Comparison of ENCODE assay signal across 18 cellular contexts in the genomic region with DNA sequence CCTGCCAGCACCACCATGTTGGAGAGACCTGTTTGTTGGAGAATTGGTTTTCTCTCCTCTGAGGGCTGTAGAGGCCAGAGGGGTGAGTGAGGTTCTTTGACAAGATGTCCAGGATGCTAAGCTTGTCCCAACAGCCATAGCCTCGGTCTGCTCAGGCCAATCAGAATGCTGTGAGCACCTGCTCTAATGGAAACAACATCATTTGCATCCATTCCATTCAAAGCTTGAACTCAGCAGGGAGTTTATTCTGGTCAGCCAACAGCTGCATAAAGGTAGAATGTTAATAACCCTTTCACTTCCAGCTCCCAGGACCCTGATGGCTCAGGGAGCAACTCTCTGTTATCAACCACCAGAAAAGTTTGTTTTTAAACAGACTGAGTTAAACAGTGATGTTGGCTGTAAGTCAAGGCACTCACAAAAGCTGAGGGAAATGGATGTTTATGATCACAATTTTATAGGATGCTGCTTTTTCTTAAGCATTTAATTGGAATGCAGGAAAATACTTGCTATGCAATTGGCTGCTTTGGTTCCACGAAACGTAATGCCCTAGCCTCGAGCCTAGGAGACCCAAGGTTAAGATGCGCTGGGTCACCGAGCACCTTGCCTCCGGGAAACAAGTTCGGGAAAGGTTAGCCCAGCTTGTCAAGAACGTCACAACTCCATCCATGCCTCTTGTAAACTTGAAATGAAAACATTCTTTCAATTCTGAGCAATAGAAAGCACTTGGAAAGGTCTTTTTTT.
DNase-seq lines count a peak whose midpoint lies in the region; ATAC-seq and TF ChIP-seq lines count a peak whose summit lies in the region.
"Had no signal": no experiment of that assay in that cellular context is flagged by ENCODE, and none has a peak within 500 bp of the region (broad histone marks: within the 10 kb centered on the region; RNA-seq: fewer than 3 reads in every experiment).

No MANE protein-coding gene starts in this region.

- no peak overlapping the region for H2BK120ac ChIP-seq in H9 (ENCODE audit: low read depth, low read length, poor library complexity, severe bottlenecking)

- ATAC-seq in activated T-helper 17 cell treated with anti-CD3 and anti-CD28 coated beads, Interleukin-2, amount 50 U/mL, for 72 hours (replicated peaks): no peak
- ATAC-seq in naive thymus-derived CD8-positive, alpha-beta T cell: no peak
- no peak for ATAC-seq in GM21825 (IDR thresholded peaks at IDR 0.05; ENCODE audit: unreplicated experiment)

- H2BK12ac ChIP-seq in H9 (ENCODE audit: insufficient read length, low read depth, low read length): no peak overlapping the region

- H3K9ac ChIP-seq in H9 (ENCODE audit: extremely low read depth, insufficient read length, low read length): no peak overlapping the region

- intact Hi-C loops in MCF 10A (cut with micrococcal nuclease): no loop called here

- no peaks in the 10 kb centered on the region for H3K23me2 ChIP-seq in H9 (ENCODE audit: insufficient read length, low read depth, low read length, poor library complexity, severe bottlenecking)

- H3K79me2 ChIP-seq in H9 (ENCODE audit: insufficient read depth, low read length): no peaks in the 10 kb centered on the region

- H3K27ac ChIP-seq in H9 (ENCODE audit: insufficient read length, low read depth, low read length): no peak overlapping the region
- H3K27ac ChIP-seq: 22Rv1, SJSA1, tibial nerve had no signal

- WGBS in H9 (ENCODE audit: extremely low coverage, insufficient read length, low lambda C conversion rate): no CpG with 5 or more reads among the region's 9 CpGs

- no peaks in the 10 kb centered on the region for H3K9me3 ChIP-seq in H9 (ENCODE audit: control insufficient read depth, low read depth, low read length)
- H3K9me3 ChIP-seq: SJSA1, tibial nerve had no signal

- no peak overlapping the region for H3K23ac ChIP-seq in H9 (ENCODE audit: insufficient read length, low read depth, low read length)

- peaks cover 8% of the 10 kb centered on the region for H3K27me3 Mint-ChIP-seq in H9 (ENCODE audit: low read depth)
- H3K27me3 Mint-ChIP-seq in activated T-helper 17 cell treated with anti-CD3 and anti-CD28 coated beads, Interleukin-2, amount 50 U/mL, for 72 hours: no peaks in the 10 kb centered on the region
- H3K27me3 Mint-ChIP-seq in naive thymus-derived CD8-positive, alpha-beta T cell: no peaks in the 10 kb centered on the region
- H3K27me3 Mint-ChIP-seq in MCF 10A (ENCODE audit: insufficient read depth, unreplicated experiment): peaks cover 10% of the 10 kb centered on the region
- H3K27me3 Mint-ChIP-seq: activated CD4-positive, alpha-beta T cell treated with anti-CD3 and anti-CD28 coated beads, Interleukin-2, amount 10 ng/mL, durations not matched to agents 7 days and 5 days had no signal

- H3K27ac Mint-ChIP-seq in H9: peak overlapping the region in 1 of 3 experiments; percentile 82; a peak in 2 of 7 replicates
- H3K27ac Mint-ChIP-seq in activated T-helper 17 cell treated with anti-CD3 and anti-CD28 coated beads, Interleukin-2, amount 50 U/mL, for 72 hours: peak overlapping the region; percentile 42
- peak overlapping the region in 7 of 10 donors; percentile 4 to 89 (median 50) for H3K27ac Mint-ChIP-seq in naive thymus-derived CD8-positive, alpha-beta T cell
- no peak overlapping the region for H3K27ac Mint-ChIP-seq in MCF 10A (ENCODE audit: low read depth, unreplicated experiment)
- H3K27ac Mint-ChIP-seq: CD14-positive monocyte had no signal

- peaks cover 43 to 52% of the 10 kb centered on the region in 2 experiments for H3K4me1 Mint-ChIP-seq in H9
- H3K4me1 Mint-ChIP-seq in activated T-helper 17 cell treated with anti-CD3 and anti-CD28 coated beads, Interleukin-2, amount 50 U/mL, for 72 hours: peaks cover 42% of the 10 kb centered on the region
- peaks cover 0 to 49% (median 10%) of the 10 kb centered on the region in 4 donors for H3K4me1 Mint-ChIP-seq in naive thymus-derived CD8-positive, alpha-beta T cell
- H3K4me1 Mint-ChIP-seq in MCF 10A (ENCODE audit: insufficient read depth, unreplicated experiment): no peaks in the 10 kb centered on the region
- H3K4me1 Mint-ChIP-seq: CD14-positive monocyte had no signal

- POLR2A ChIA-PET in naive thymus-derived CD8-positive, alpha-beta T cell (lab: Charles Lee): interaction anchor here (0.6 kb wide), 1 partner anchor 1384 kb away, joined by 5 read pairs; no protein-coding TSS in a partner anchor
- POLR2A ChIA-PET in MCF 10A (lab: Yijun Ruan, JAX): interaction anchor here (1.0 to 2.5 kb wide), 2 partner anchors 208 to 223 kb away, joined by 3 to 16 read pairs; no protein-coding TSS in a partner anchor

- H3K4me3 Mint-ChIP-seq in H9 (peak overlapping the region in 1 of 2 experiments; percentile 65; a peak in 3 of 5 replicates), MCF 10A (ENCODE audit: unreplicated experiment) (no peak overlapping the region)
- peak overlapping the region; percentile 56 for H3K4me3 Mint-ChIP-seq in activated T-helper 17 cell treated with anti-CD3 and anti-CD28 coated beads, Interleukin-2, amount 50 U/mL, for 72 hours
- H3K4me3 Mint-ChIP-seq in naive thymus-derived CD8-positive, alpha-beta T cell: no peak overlapping the region
- H3K4me3 Mint-ChIP-seq: activated CD4-positive, alpha-beta T cell treated with anti-CD3 and anti-CD28 coated beads, Interleukin-2, amount 10 ng/mL, durations not matched to agents 7 days and 5 days; CD14-positive monocyte had no signal

- no peak overlapping the region for H2BK5ac ChIP-seq in H9 (ENCODE audit: insufficient read length, low read length)

- H3K36me3 Mint-ChIP-seq in H9 (ENCODE audit: insufficient read depth in 1 of 3, low read depth in 3 of 3): peaks cover 0 to 2% (median 0%) of the 10 kb centered on the region in 3 experiments; a peak in 1 of 7 replicates
- H3K36me3 Mint-ChIP-seq in activated T-helper 17 cell treated with anti-CD3 and anti-CD28 coated beads, Interleukin-2, amount 50 U/mL, for 72 hours (ENCODE audit: low read depth): peaks cover 82% of the 10 kb centered on the region
- peaks cover 0 to 49% (median 9%) of the 10 kb centered on the region in 3 donors for H3K36me3 Mint-ChIP-seq in naive thymus-derived CD8-positive, alpha-beta T cell
- H3K36me3 Mint-ChIP-seq in MCF 10A (ENCODE audit: insufficient read depth, unreplicated experiment): no peaks in the 10 kb centered on the region
- H3K36me3 Mint-ChIP-seq: CD14-positive monocyte had no signal

- H3K14ac ChIP-seq in H9 (ENCODE audit: insufficient read depth, low read length): no peak overlapping the region

- H3K79me1 ChIP-seq in H9 (ENCODE audit: insufficient read depth, low read depth, low read length, poor library complexity, severe bottlenecking): no peaks in the 10 kb centered on the region

- H4K8ac ChIP-seq in H9 (replicated peaks; ENCODE audit: insufficient read length, low read depth, low read length): no peak overlapping the region

- no peak for TF ChIP-seq CTCF in H9 (conservative IDR thresholded peaks at IDR 0.05)
- no peak for TF ChIP-seq CTCF in MCF 10A (IDR thresholded peaks at IDR 0.05; ENCODE audit: unreplicated experiment)

- H2BK20ac ChIP-seq in H9 (ENCODE audit: low read depth, low read length, poor library complexity, severe bottlenecking): no peak overlapping the region

- no peaks in the 10 kb centered on the region for H4K20me1 ChIP-seq in H9 (ENCODE audit: control insufficient read depth, insufficient read depth, insufficient read length)

- no peak overlapping the region for H3K56ac ChIP-seq in H9 (ENCODE audit: insufficient read length, low read depth, low read length)

- DNase-seq in NCI-H1417 (lab: John Stamatoyannopoulos, UW): peak in 2 of 3 experiments; percentile 23 to 58
- no peak for DNase-seq in NCI-H1417 treated with DMSO at 0.1 percent for 48 hours (lab: John Stamatoyannopoulos, UW)
- peak; percentile 70 for DNase-seq in H9
- peak in 1 of 10 donors; percentile 19 for DNase-seq in naive thymus-derived CD8-positive, alpha-beta T cell
- DNase-seq in MCF 10A (ENCODE audit: unreplicated experiment): no peak
- DNase-seq in GM19238 (ENCODE audit: insufficient read length, low spot score): no peak
- DNase-seq: amygdala, GOT3, midbrain, occipital lobe had no signal

- H3K9me3 Mint-ChIP-seq in H9: no peaks in the 10 kb centered on the region
- H3K9me3 Mint-ChIP-seq in activated T-helper 17 cell treated with anti-CD3 and anti-CD28 coated beads, Interleukin-2, amount 50 U/mL, for 72 hours: no peaks in the 10 kb centered on the region
- H3K9me3 Mint-ChIP-seq in naive thymus-derived CD8-positive, alpha-beta T cell: no peaks in the 10 kb centered on the region
- H3K9me3 Mint-ChIP-seq in MCF 10A (ENCODE audit: unreplicated experiment): no peaks in the 10 kb centered on the region
- H3K9me3 Mint-ChIP-seq: activated CD4-positive, alpha-beta T cell treated with anti-CD3 and anti-CD28 coated beads, Interleukin-2, amount 10 ng/mL, durations not matched to agents 7 days and 5 days; activated T-helper 1 cell treated with anti-CD3 and anti-CD28 coated beads, Interleukin-12 subunit alpha, Interleukin-12 subunit beta, Interleukin-2, Interleukin-4 antibody, amounts not matched to agents 30 ng/mL and 10 ng/mL and 1 ng/mL, durations not matched to agents 14 hours and 24 hours and 36 hours; CD14-positive monocyte had no signal

- H4K5ac ChIP-seq in H9 (ENCODE audit: insufficient read length, low read depth, low read length): no peak overlapping the region

- H2AFZ ChIP-seq in H9 (ENCODE audit: low read length): no peak overlapping the region

- H3K4ac ChIP-seq in H9 (ENCODE audit: low read depth, low read length): no peak overlapping the region

- CTCF ChIA-PET in MCF 10A (lab: Yijun Ruan, JAX): interaction anchor here (0.5 to 3.8 kb wide), 17 partner anchors 12 to 695 kb away, joined by 3 to 178 read pairs (median 7); no protein-coding TSS in a partner anchor

- H2BK15ac ChIP-seq in H9 (ENCODE audit: low read depth, low read length): no peak overlapping the region

- H3K4me2 ChIP-seq in H9 (ENCODE audit: insufficient read depth, insufficient read length, low read length): peak overlapping the region; percentile 12

- BruUV-seq in MCF 10A (replicated peaks; lab: Mats Ljungman, UMichigan): no TSS peak

- no peak overlapping the region for H4K91ac ChIP-seq in H9 (ENCODE audit: insufficient read length, low read depth, low read length)

- peaks cover 9% of the 10 kb centered on the region; the same call in 1 of the 2 replicates for H3K4me1 ChIP-seq in H9 (ENCODE audit: insufficient read depth, low read length)

- no peak overlapping the region for H2AK5ac ChIP-seq in H9 (ENCODE audit: insufficient read length, low read length)

- H3T11ph ChIP-seq in H9 (ENCODE audit: low read length): no peak overlapping the region

- no peak overlapping the region for H3K18ac ChIP-seq in H9 (ENCODE audit: insufficient read length, low read depth, low read length)

- no peaks in the 10 kb centered on the region; the same call in 1 of the 2 replicates for H3K27me3 ChIP-seq in H9 (ENCODE audit: insufficient read depth, low read length)
- H3K27me3 ChIP-seq: SJSA1, tibial nerve had no signal

Comparison
In these comparisons a context has a peak if more than half of its experiments do, and no peak if none do; other contexts are left out.
1. DNase-seq: peak in NCI-H1417 (2 of 3) and H9 (single experiment); none in NCI-H1417 treated with DMSO at 0.1 percent for 48 hours (single experiment), MCF 10A (single experiment) and GM19238 (single experiment).